In genomic region chr17:66711936-66712335, GRCh38 we compare ENCODE assay signal across 10 cellular contexts.
DNase-seq lines count a peak whose midpoint lies in the region; ATAC-seq and TF ChIP-seq lines count a peak whose summit lies in the region.
"Had no signal": no experiment of that assay in that cellular context is flagged by ENCODE, and none has a peak within 500 bp of the region (broad histone marks: within the 10 kb centered on the region; RNA-seq: fewer than 3 reads in every experiment).

No MANE protein-coding gene starts in this region.

- H3K9me3 Mint-ChIP-seq in Calu3 (ENCODE audit: low read depth, unreplicated experiment): no peaks in the 10 kb centered on the region

- ATAC-seq in lower lobe of right lung (peak; percentile 76 to 88), HG03196 (IDR thresholded peaks at IDR 0.05; ENCODE audit: unreplicated experiment) (no peak)

- H3K27me3 Mint-ChIP-seq in Calu3 (ENCODE audit: unreplicated experiment): no peaks in the 10 kb centered on the region

- H3K27ac ChIP-seq in lower lobe of right lung (peak overlapping the region; percentile 65), ovary (no peak overlapping the region)

- TF ChIP-seq CTCF in Calu3 (IDR thresholded peaks at IDR 0.05; ENCODE audit: unreplicated experiment) (no peak), lower lobe of right lung (IDR thresholded peaks at IDR 0.05) (no peak), GM13977 (IDR thresholded peaks at IDR 0.05; ENCODE audit: extremely low read depth, insufficient read depth, missing control alignments) (no peak), ovary (IDR thresholded peaks at IDR 0.05) (no peak)

- H3K27ac Mint-ChIP-seq in Calu3 (ENCODE audit: unreplicated experiment): no peak overlapping the region

- peaks cover 36% of the 10 kb centered on the region for H3K4me1 Mint-ChIP-seq in Calu3 (ENCODE audit: low read depth, unreplicated experiment)

- peaks cover 37% of the 10 kb centered on the region for H3K36me3 Mint-ChIP-seq in Calu3 (ENCODE audit: insufficient read depth, unreplicated experiment)

- H3K4me1 ChIP-seq in lower lobe of right lung: peaks cover 3% of the 10 kb centered on the region
- H3K4me1 ChIP-seq in ovary (ENCODE audit: insufficient read depth): no peaks in the 10 kb centered on the region

- no peak overlapping the region for H3K4me3 Mint-ChIP-seq in Calu3 (ENCODE audit: low read depth, unreplicated experiment)

- BruUV-seq in Calu3 (replicated peaks; lab: Mats Ljungman, UMichigan): no TSS peak

- H3K4me3 ChIP-seq in Jurkat, Clone E6-1 (ENCODE audit: low read length): no peak overlapping the region
- no peak overlapping the region for H3K4me3 ChIP-seq in lower lobe of right lung
- H3K4me3 ChIP-seq in ovary: no peak overlapping the region

- H3K9me3 ChIP-seq in lower lobe of right lung (no peaks in the 10 kb centered on the region), ovary (no peaks in the 10 kb centered on the region)

- H3K27me3 ChIP-seq in lower lobe of right lung (ENCODE audit: low read depth) (no peaks in the 10 kb centered on the region), ovary (no peaks in the 10 kb centered on the region)

- H3K36me3 ChIP-seq in lower lobe of right lung (no peaks in the 10 kb centered on the region), ovary (no peaks in the 10 kb centered on the region)

- TF ChIP-seq EP300 in ovary (IDR thresholded peaks at IDR 0.05): no peak

- DNase-seq in Calu3: peak; percentile 29
- DNase-seq in Jurkat, Clone E6-1 (ENCODE audit: low read depth, low spot score): peak; percentile 45
- peak; percentile 37 for DNase-seq in amniotic epithelial cell (ENCODE audit: low read depth)
- peak; percentile 69 for DNase-seq in lower lobe of right lung
- DNase-seq in effector CD4-positive, alpha-beta T cell: no peak
- DNase-seq in GM13977 (ENCODE audit: low spot score): no peak
- no peak for DNase-seq in ovary
- DNase-seq: activated CD4-positive, alpha-beta T cell treated with anti-CD3 and anti-CD28 coated beads, Interleukin-2, amount 50 U/mL, for 4 hours; GOT3 had no signal

- CTCF ChIA-PET in Calu3 (lab: Charles Lee): interaction anchor here (0.6 to 0.7 kb wide), 3 partner anchors 36 to 1295 kb away, joined by 3 to 4 read pairs (median 3); no protein-coding TSS in a partner anchor

- intact Hi-C loops in Calu3 (cut with micrococcal nuclease; ENCODE audit: unreplicated experiment): no loop called here
- intact Hi-C loops in lower lobe of right lung (cut with DNase I): loop anchor here (10.0 kb wide), 1 partner anchor 193 kb away; no protein-coding TSS in a partner anchor
- intact Hi-C loops in ovary (cut with DNase I): loop anchor here in 2 of 4 donors (10.0 kb wide), 2 partner anchors 193 to 583 kb away; no protein-coding TSS in a partner anchor

- WGBS in ovary, 3 donors: 64 to 88% (median 84%) methylated on average over 2 of the region's 2 CpGs

- in situ Hi-C loops in GM13977 (cut with MboI; ENCODE audit: low pct_unique_long_range_greater_than_20kb, low sequenced_read_pairs, unreplicated experiment): loop anchor here (10.0 kb wide), 1 partner anchor 193 kb away; no protein-coding TSS in a partner anchor

- no peak for TF ChIP-seq POLR2A in ovary (IDR thresholded peaks at IDR 0.05)

Comparison
In these comparisons a context has a peak if more than half of its experiments do, and no peak if none do; other contexts are left out.
1. DNase-seq: peak in Calu3 (single experiment), Jurkat, Clone E6-1 (single experiment), amniotic epithelial cell (single experiment) and lower lobe of right lung (single experiment); none in effector CD4-positive, alpha-beta T cell (single experiment), GM13977 (single experiment) and ovary (0 of 5).